ENCODE assay signal across 8 cellular contexts in the genomic region with DNA sequence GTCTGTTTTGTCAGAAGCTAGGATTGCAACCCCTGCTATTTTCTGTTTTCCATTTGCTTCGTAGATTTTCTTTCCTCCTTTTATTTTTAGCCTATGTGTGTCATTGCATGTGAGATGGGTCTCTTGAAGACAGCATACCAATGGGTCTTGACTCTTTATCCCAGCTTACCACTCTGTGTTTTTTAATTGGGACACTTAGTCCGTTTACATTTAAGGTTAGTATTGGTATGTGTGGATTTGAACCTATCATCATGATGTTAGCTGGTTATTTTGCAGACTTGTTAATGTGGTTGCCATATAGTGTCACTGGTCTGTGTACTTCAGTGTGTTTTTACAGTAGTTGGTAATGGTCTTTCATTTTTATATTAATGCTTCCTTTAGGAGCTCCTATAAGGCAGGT.
"Had no signal": no experiment of that assay in that cellular context is flagged by ENCODE, and none has a peak within 500 bp of the region (broad histone marks: within the 10 kb centered on the region; RNA-seq: fewer than 3 reads in every experiment).

No MANE protein-coding gene starts in this region.

- DNase-seq: GM23248, GOT3, H7, H9, HCEC 1CT, HFFc6 had no signal

- H3K4me3 ChIP-seq: GM23248, GM23338, HAP-1 had no signal

- H3K27ac ChIP-seq: GM23248 had no signal

- H3K4me1 ChIP-seq: HAP-1 had no signal

- H3K36me3 ChIP-seq: HAP-1 had no signal

- H3K9me3 ChIP-seq: HAP-1 had no signal
